10 cellular contexts compared by ENCODE assay signal in genomic region chr16:89315271-89315670, GRCh38.
DNase-seq lines count a peak whose midpoint lies in the region; ATAC-seq and TF ChIP-seq lines count a peak whose summit lies in the region.
"Had no signal": no experiment of that assay in that cellular context is flagged by ENCODE, and none has a peak within 500 bp of the region (broad histone marks: within the 10 kb centered on the region; RNA-seq: fewer than 3 reads in every experiment).

No MANE protein-coding gene starts in this region.

- peaks cover 85% of the 10 kb centered on the region for H3K4me1 Mint-ChIP-seq in CD8-positive, alpha-beta T cell (ENCODE audit: low read depth)
- peaks cover 67% of the 10 kb centered on the region for H3K4me1 Mint-ChIP-seq in osteocyte (ENCODE audit: unreplicated experiment)

- peaks cover 3% of the 10 kb centered on the region for H3K36me3 ChIP-seq in CD8-positive, alpha-beta T cell (ENCODE audit: insufficient read depth, low read length)
- H3K36me3 ChIP-seq in PC-9 (ENCODE audit: low read depth) (peaks cover 23% of the 10 kb centered on the region; the same call in 1 of the 2 replicates), duodenal mucosa (ENCODE audit: control insufficient read depth in 1 of 2, insufficient read depth in 2 of 2, low read length in 2 of 2) (peaks cover 25 to 31% of the 10 kb centered on the region in 2 donors), MG63 (peaks cover 20% of the 10 kb centered on the region)
- H3K36me3 ChIP-seq: prostate gland had no signal

- intact Hi-C loops in CD8-positive, alpha-beta T cell (cut with DNase I, micrococcal nuclease) = loop anchor here (1.0 to 5.0 kb wide), 3 partner anchors 74 to 192 kb away; partner anchors contain the start of gene SPG7 (in 1 of the 2)
- intact Hi-C loops in PC-9 (cut with micrococcal nuclease; ENCODE audit: unreplicated experiment) = no loop called here

- H3F3A ChIP-seq in PC-9 (ENCODE audit: insufficient read depth, low read depth) = peaks cover 73% of the 10 kb centered on the region

- H4K20me1 ChIP-seq in PC-9 (ENCODE audit: insufficient read depth) = peaks cover 94% of the 10 kb centered on the region

- peaks cover 81% of the 10 kb centered on the region for H3K4me1 ChIP-seq in CD8-positive, alpha-beta T cell (ENCODE audit: insufficient read depth, low read length)
- peaks cover 69% of the 10 kb centered on the region for H3K4me1 ChIP-seq in PC-9 (replicated peaks; ENCODE audit: insufficient read depth)
- H3K4me1 ChIP-seq in duodenal mucosa (ENCODE audit: control insufficient read depth in 1 of 2, insufficient read depth in 2 of 2, low read length in 2 of 2) = peaks cover 59 to 66% of the 10 kb centered on the region in 2 donors

- no peak overlapping the region for H3K9ac ChIP-seq in duodenal mucosa (ENCODE audit: low read depth in 1 of 2, low read length in 2 of 2)

- peak overlapping the region; percentile 73 for H3K27ac ChIP-seq in CD8-positive, alpha-beta T cell (ENCODE audit: low read depth, low read length)
- peak overlapping the region; percentile 38 for H3K27ac ChIP-seq in PC-9
- peak overlapping the region; percentile 57 for H3K27ac ChIP-seq in duodenal mucosa (ENCODE audit: low read depth, low read length)
- H3K27ac ChIP-seq: prostate gland had no signal

- no peaks in the 10 kb centered on the region for H3K9me3 Mint-ChIP-seq in CD8-positive, alpha-beta T cell
- H3K9me3 Mint-ChIP-seq in osteocyte (ENCODE audit: unreplicated experiment) = no peaks in the 10 kb centered on the region

- no peaks in the 10 kb centered on the region for H3K9me3 ChIP-seq in CD8-positive, alpha-beta T cell (ENCODE audit: low read length)
- no peaks in the 10 kb centered on the region for H3K9me3 ChIP-seq in PC-9 (ENCODE audit: insufficient read depth, low read depth)
- no peaks in the 10 kb centered on the region for H3K9me3 ChIP-seq in duodenal mucosa (ENCODE audit: control insufficient read depth in 1 of 2, low read length in 2 of 2)
- no peaks in the 10 kb centered on the region for H3K9me3 ChIP-seq in MG63
- H3K9me3 ChIP-seq: prostate gland had no signal

- H3K27me3 Mint-ChIP-seq in CD8-positive, alpha-beta T cell (ENCODE audit: low read depth) = no peaks in the 10 kb centered on the region
- H3K27me3 Mint-ChIP-seq in osteocyte (ENCODE audit: unreplicated experiment) = no peaks in the 10 kb centered on the region

- DNase-seq in CD8-positive, alpha-beta T cell = no peak
- DNase-seq in PC-9 (no peak), osteocyte (ENCODE audit: extremely low spot score, unreplicated experiment) (no peak), MG63 (no peak), NCI-H2081 treated with DMSO at 0.1 percent for 48 hours (lab: John Stamatoyannopoulos, UW) (no peak), mucosa of gallbladder (ENCODE audit: low spot score) (no peak)
- DNase-seq: NCI-H1436 had no signal

- no peak for TF ChIP-seq CTCF in CD8-positive, alpha-beta T cell (IDR thresholded peaks at IDR 0.05)
- TF ChIP-seq CTCF in PC-9 (conservative IDR thresholded peaks at IDR 0.05) (no peak), osteocyte (IDR thresholded peaks at IDR 0.05) (no peak)

- peak overlapping the region; percentile 39 for H3K4me3 ChIP-seq in CD8-positive, alpha-beta T cell (ENCODE audit: low read depth, low read length)
- no peak overlapping the region for H3K4me3 ChIP-seq in PC-9
- peak overlapping the region in 1 of 2 donors; percentile 19 for H3K4me3 ChIP-seq in duodenal mucosa (ENCODE audit: low read depth in 1 of 2, low read length in 2 of 2)
- no peak overlapping the region for H3K4me3 ChIP-seq in MG63
- H3K4me3 ChIP-seq: prostate gland had no signal

- ATAC-seq in CD8-positive, alpha-beta T cell = no peak
- ATAC-seq in GM19351 (IDR thresholded peaks at IDR 0.05; ENCODE audit: unreplicated experiment) = no peak

- no TSS peak for BruUV-seq in PC-9 (replicated peaks; lab: Mats Ljungman, UMichigan)

- H3K36me3 Mint-ChIP-seq in CD8-positive, alpha-beta T cell = peaks cover 42% of the 10 kb centered on the region
- peaks cover 5% of the 10 kb centered on the region for H3K36me3 Mint-ChIP-seq in osteocyte (ENCODE audit: unreplicated experiment)

- no peaks in the 10 kb centered on the region for H3K27me3 ChIP-seq in CD8-positive, alpha-beta T cell (ENCODE audit: insufficient read depth, low read length)
- H3K27me3 ChIP-seq in PC-9 (ENCODE audit: insufficient read depth, low read depth) (no peaks in the 10 kb centered on the region), duodenal mucosa (ENCODE audit: control insufficient read depth in 1 of 2, insufficient read depth in 2 of 2, low read length in 2 of 2) (no peaks in the 10 kb centered on the region), MG63 (no peaks in the 10 kb centered on the region)

- H2AFZ ChIP-seq in PC-9 = no peak overlapping the region

- H3K79me2 ChIP-seq in PC-9 (ENCODE audit: low read depth) = peaks cover 99% of the 10 kb centered on the region

- CTCF ChIA-PET in CD8-positive, alpha-beta T cell (lab: Charles Lee) = interaction anchor here (1.3 to 3.7 kb wide), 5 partner anchors 27 to 250 kb away, joined by 3 to 16 read pairs (median 5); no protein-coding TSS in a partner anchor
- CTCF ChIA-PET in PC-9 (lab: Charles Lee) = no interaction called here

- peak overlapping the region; percentile 88 for H3K4me2 ChIP-seq in PC-9

- H3K4me3 Mint-ChIP-seq in CD8-positive, alpha-beta T cell = peak overlapping the region; percentile 75
- no peak overlapping the region for H3K4me3 Mint-ChIP-seq in osteocyte (ENCODE audit: unreplicated experiment)

- peak overlapping the region; percentile 99 for H3K27ac Mint-ChIP-seq in CD8-positive, alpha-beta T cell
- peak overlapping the region; percentile 89 for H3K27ac Mint-ChIP-seq in osteocyte (ENCODE audit: unreplicated experiment)

- no peaks in the 10 kb centered on the region for H3K9me2 ChIP-seq in PC-9 (ENCODE audit: insufficient read depth)

- POLR2A ChIA-PET in CD8-positive, alpha-beta T cell (lab: Charles Lee) = interaction anchor here (0.5 to 2.9 kb wide), 18 partner anchors 15 to 246 kb away, joined by 3 to 15 read pairs (median 5); partner anchors contain the start of gene SPG7
- POLR2A ChIA-PET in PC-9 (lab: Charles Lee; ENCODE audit: unreplicated experiment) = no interaction called here
